ENCODE assay signal across 1 cellular context in the genomic region with DNA sequence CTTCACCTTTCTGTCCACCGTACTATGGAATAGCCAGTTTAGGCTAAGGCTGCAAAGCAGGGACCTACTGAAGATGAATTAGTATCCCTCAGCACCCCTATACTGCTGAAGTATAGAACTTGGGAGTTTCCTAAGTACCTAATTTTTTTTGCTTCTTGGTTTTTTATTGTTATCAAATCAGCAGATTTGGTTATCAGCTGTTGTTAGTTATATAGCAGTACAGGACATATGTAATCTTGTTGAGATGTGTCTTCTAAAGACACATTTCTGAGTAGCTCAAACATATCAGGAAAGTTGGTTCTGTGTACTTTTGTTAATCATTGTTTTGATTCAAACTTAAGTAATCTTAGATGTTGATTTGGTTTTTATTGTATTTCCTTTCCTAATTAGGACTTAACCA.
TF ChIP-seq lines count a peak whose summit lies in the region.

No MANE protein-coding gene starts in this region.

TF ChIP-seq in IMR-90, 13 proteins besides CTCF, POLR2A, EP300 and RAD21:
- TF ChIP-seq BHLHE40 (IDR thresholded peaks at IDR 0.05; ENCODE audit: low read depth, low read length) (no peak), RCOR1 (IDR thresholded peaks at IDR 0.05; ENCODE audit: insufficient replicate concordance, low read length) (no peak), CEBPB (IDR thresholded peaks at IDR 0.05; ENCODE audit: low read depth, low read length) (no peak), SMC3 (IDR thresholded peaks at IDR 0.05; ENCODE audit: low read depth, low read length) (no peak), RFX5 (IDR thresholded peaks at IDR 0.05; ENCODE audit: low read depth, low read length) (no peak), CHD1 (IDR thresholded peaks at IDR 0.05; ENCODE audit: low read depth, low read length) (no peak), NFE2L2 (IDR thresholded peaks at IDR 0.05; ENCODE audit: low read depth, low read length) (no peak)
- TF ChIP-seq, protein P1, sequence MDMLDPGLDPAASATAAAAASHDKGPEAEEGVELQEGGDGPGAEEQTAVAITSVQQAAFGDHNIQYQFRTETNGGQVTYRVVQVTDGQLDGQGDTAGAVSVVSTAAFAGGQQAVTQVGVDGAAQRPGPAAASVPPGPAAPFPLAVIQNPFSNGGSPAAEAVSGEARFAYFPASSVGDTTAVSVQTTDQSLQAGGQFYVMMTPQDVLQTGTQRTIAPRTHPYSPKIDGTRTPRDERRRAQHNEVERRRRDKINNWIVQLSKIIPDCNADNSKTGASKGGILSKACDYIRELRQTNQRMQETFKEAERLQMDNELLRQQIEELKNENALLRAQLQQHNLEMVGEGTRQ (IDR thresholded peaks at IDR 0.05; ENCODE audit: low read depth, low read length), result no peak
- TF ChIP-seq, protein P2, sequence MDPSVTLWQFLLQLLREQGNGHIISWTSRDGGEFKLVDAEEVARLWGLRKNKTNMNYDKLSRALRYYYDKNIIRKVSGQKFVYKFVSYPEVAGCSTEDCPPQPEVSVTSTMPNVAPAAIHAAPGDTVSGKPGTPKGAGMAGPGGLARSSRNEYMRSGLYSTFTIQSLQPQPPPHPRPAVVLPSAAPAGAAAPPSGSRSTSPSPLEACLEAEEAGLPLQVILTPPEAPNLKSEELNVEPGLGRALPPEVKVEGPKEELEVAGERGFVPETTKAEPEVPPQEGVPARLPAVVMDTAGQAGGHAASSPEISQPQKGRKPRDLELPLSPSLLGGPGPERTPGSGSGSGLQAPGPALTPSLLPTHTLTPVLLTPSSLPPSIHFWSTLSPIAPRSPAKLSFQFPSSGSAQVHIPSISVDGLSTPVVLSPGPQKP (IDR thresholded peaks at IDR 0.05; ENCODE audit: borderline replicate concordance, low read depth, low read length), result no peak
TF ChIP-seq in IMR-90: peak in this region for 0.
